ENCODE assay signal across 27 cellular contexts in the genomic region with DNA sequence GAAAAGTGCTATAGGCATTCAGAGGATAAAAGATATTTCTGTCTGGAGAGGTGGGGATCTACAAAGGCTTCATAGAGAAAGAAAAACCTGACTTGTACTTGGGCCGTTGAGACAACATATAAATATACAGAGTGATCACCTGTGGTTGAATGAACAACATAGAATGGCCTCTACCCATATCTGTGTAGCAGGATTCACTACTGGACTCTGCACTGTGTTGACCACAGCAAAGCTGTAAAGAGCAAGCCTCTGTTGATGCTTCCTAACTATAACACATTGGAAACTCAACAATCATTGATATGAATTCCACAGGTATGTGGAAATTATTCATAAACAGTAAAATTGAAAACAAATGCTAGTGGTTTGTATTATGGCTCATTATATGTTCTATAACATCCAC.
"Had no signal": no experiment of that assay in that cellular context is flagged by ENCODE, and none has a peak within 500 bp of the region (broad histone marks: within the 10 kb centered on the region; RNA-seq: fewer than 3 reads in every experiment).

No MANE protein-coding gene starts in this region.

- DNase-seq: stimulated activated CD4-positive, alpha-beta T cell treated with anti-CD3 and anti-CD28 coated beads, Interleukin-2, amount 100 ng/mL, for 48 hours; stimulated activated CD4-positive, alpha-beta T cell treated with anti-CD3 and anti-CD28 coated beads, Interleukin-4, amount 100 ng/mL, for 1 hour; stimulated activated CD4-positive, alpha-beta T cell treated with anti-CD3 and anti-CD28 coated beads, Interleukin-4, amount 100 ng/mL, for 24 hours; stimulated activated CD4-positive, alpha-beta T cell treated with anti-CD3 and anti-CD28 coated beads, Interleukin-4, amount 100 ng/mL, for 4 hours; stimulated activated CD8-positive, alpha-beta memory T cell treated with anti-CD3 and anti-CD28 coated beads, Interleukin-4, amount 100 ng/mL, for 48 hours; stimulated activated naive B cell treated with anti-CD40 and anti-IgM and Interleukin-4, amounts not matched to agents 10 μg/mL and 1 μg/mL and 100 μg/mL, for 72 hours; stimulated activated naive CD4-positive, alpha-beta T cell; stimulated activated naive CD4-positive, alpha-beta T cell treated with Interleukin-2 at 50 U/mL for 16 hours; stimulated activated naive CD8-positive, alpha-beta T cell treated with anti-CD3 and anti-CD28 coated beads, Interleukin-15, amount 100 ng/mL, for 72 hours; stimulated activated naive CD8-positive, alpha-beta T cell treated with anti-CD3 and anti-CD28 coated beads, Interleukin-15, Interleukin-2, amounts not matched to agents 100 U/mL and 50 U/mL, for 24 hours; stomach; substantia nigra; testis; thyroid gland; tibial artery; transverse colon; trophoblast cell; upper lobe of left lung; upper lobe of right lung; uterus had no signal

- FAIRE-seq: urothelium cell line had no signal

- H3K36me3 ChIP-seq: stomach, suprapubic skin, thoracic aorta, thyroid gland, tibial artery, tibial nerve, transverse colon, upper lobe of left lung, upper lobe of right lung, uterus, vagina had no signal

- H3K9me3 ChIP-seq: stomach, suprapubic skin, testis, thoracic aorta, thyroid gland, tibial artery, tibial nerve, transverse colon, upper lobe of left lung, upper lobe of right lung, uterus, vagina had no signal

- H3K4me3 ChIP-seq: stomach, suprapubic skin, testis, thoracic aorta, thyroid gland, tibial artery, tibial nerve, transverse colon, upper lobe of left lung, upper lobe of right lung, uterus, vagina had no signal

- H3K27ac ChIP-seq: suprapubic skin, thoracic aorta, thyroid gland, tibial artery, transverse colon, upper lobe of left lung, upper lobe of right lung, uterus, vagina had no signal

- H3K27me3 ChIP-seq: stomach, suprapubic skin, testis, thyroid gland, tibial artery, tibial nerve, transverse colon, upper lobe of left lung, upper lobe of right lung, uterus, vagina had no signal

- ATAC-seq: stimulated activated effector memory CD8-positive, alpha-beta T cell treated with anti-CD3 and anti-CD28 coated beads, Interleukin-12 subunit alpha, Interleukin-12 subunit beta, amount 100 ng/mL, for 72 hours; stimulated activated memory B cell treated with anti-CD40 and anti-IgM and Interleukin-4, amounts not matched to agents 10 μg/mL and 1 μg/mL and 100 μg/mL, for 72 hours; stimulated activated naive B cell treated with anti-CD40 and anti-IgM and Interleukin-4, amounts not matched to agents 10 μg/mL and 1 μg/mL and 100 μg/mL, for 72 hours; stimulated activated naive CD8-positive, alpha-beta T cell treated with anti-CD3 and anti-CD28 coated beads, Interleukin-15, amount 100 ng/mL, for 72 hours; stimulated activated naive CD8-positive, alpha-beta T cell treated with anti-CD3 and anti-CD28 coated beads, Interleukin-15, Interleukin-2, amounts not matched to agents 100 U/mL and 50 U/mL, for 24 hours; upper lobe of right lung had no signal

- H3K4me1 ChIP-seq: stomach, suprapubic skin, testis, upper lobe of right lung, uterus, vagina had no signal
